27 cellular contexts compared by ENCODE assay signal in the genomic region with DNA sequence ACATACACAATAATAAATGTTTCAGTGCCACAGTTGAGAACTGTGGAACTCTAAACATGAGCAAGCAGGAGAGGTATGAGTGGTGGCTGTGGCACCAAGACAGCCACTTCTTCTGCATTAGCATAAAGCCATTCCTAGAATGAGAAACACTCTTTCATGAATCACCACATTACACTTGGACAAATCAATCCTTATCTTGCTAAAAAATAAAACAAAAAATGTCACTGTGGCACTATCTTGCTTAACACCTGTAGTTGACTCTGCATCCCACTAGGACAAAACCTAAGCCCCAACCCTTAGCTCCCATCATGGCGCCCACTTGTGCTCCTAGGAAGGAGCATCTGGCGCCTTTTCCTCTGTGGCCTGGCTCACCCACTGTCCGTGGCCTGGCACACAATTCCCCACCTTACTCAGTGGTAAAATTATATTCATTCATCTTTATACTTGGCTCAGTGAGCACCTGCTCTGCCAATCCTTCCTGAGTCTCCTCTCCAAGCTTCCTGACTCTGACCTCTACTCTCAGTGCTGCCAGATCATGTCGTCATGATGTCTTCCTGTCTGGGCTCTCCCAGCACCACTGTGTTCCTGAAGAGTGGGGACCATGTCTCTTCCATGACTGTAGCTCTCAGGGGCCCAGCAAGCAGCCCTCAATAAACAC.
DNase-seq lines count a peak whose midpoint lies in the region; ATAC-seq, FAIRE-seq and TF ChIP-seq lines count a peak whose summit lies in the region.
"Had no signal": no experiment of that assay in that cellular context is flagged by ENCODE, and none has a peak within 500 bp of the region (broad histone marks: within the 10 kb centered on the region; RNA-seq: fewer than 3 reads in every experiment).

No MANE protein-coding gene starts in this region.

- H4K8ac ChIP-seq in H9 (replicated peaks; ENCODE audit: insufficient read length, low read depth, low read length) = no peak overlapping the region

- in situ Hi-C loops in K562 (cut with MboI) = no loop called here

- ATAC-seq in K562 (no peak), mucosa of descending colon (peak; percentile 13), left ventricle myocardium superior (no peak), left lobe of liver (no peak)
- ATAC-seq: GM12878 had no signal

- no peak overlapping the region for H4K91ac ChIP-seq in H9 (ENCODE audit: insufficient read length, low read depth, low read length)

- POLR2A ChIA-PET in K562 (lab: Yijun Ruan, JAX) = interaction anchor here (0.8 to 1.6 kb wide), 2 partner anchors 10 to 105 kb away, joined by 4 to 6 read pairs; no protein-coding TSS in a partner anchor

- H3K9me3 Mint-ChIP-seq in progenitor cell of endocrine pancreas (ENCODE audit: low read depth) = no peaks in the 10 kb centered on the region
- H3K9me3 Mint-ChIP-seq in H9 = no peaks in the 10 kb centered on the region

- TF ChIP-seq RAD21 in K562 (CRISPR knock-in tag; conservative IDR thresholded peaks at IDR 0.05 in 1 of 2, IDR thresholded peaks at IDR 0.05 in 1 of 2) = no peak

- H3K36me3 ChIP-seq in MG63 (no peaks in the 10 kb centered on the region), K562 (ENCODE audit: control insufficient read depth, insufficient read depth, low read length) (no peaks in the 10 kb centered on the region), mucosa of descending colon (ENCODE audit: low read depth) (no peaks in the 10 kb centered on the region), stomach (no peaks in the 10 kb centered on the region)
- H3K36me3 ChIP-seq: BE2C, BLaER1 had no signal

- TF ChIP-seq EP300 in K562 (IDR thresholded peaks at IDR 0.05; ENCODE audit: low read length) = no peak
- TF ChIP-seq EP300 in stomach (IDR thresholded peaks at IDR 0.05) = no peak

- H3K14ac ChIP-seq in H9 (ENCODE audit: insufficient read depth, low read length) = no peak overlapping the region

- H3K27ac Mint-ChIP-seq in progenitor cell of endocrine pancreas (no peak overlapping the region), H9 (no peak overlapping the region)
- H3K27ac Mint-ChIP-seq: CD14-positive monocyte; CD4-positive, alpha-beta memory T cell; CD4-positive, CD25-positive, alpha-beta regulatory T cell; CD8-positive, alpha-beta memory T cell had no signal

- peak; percentile 9 for DNase-seq in MG63
- DNase-seq in K562 (ENCODE audit: extremely low read depth in 1 of 4, low spot score in 3 of 4) = no peak
- DNase-seq in mucosa of descending colon = no peak
- no peak for DNase-seq in progenitor cell of endocrine pancreas (ENCODE audit: low spot score, unreplicated experiment)
- no peak for DNase-seq in H9
- DNase-seq in left ventricle myocardium superior = no peak
- no peak for DNase-seq in stomach
- no peak for DNase-seq in left lobe of liver (ENCODE audit: low spot score)
- DNase-seq: 8988T; ACHN; BE2C; C1 segment of cervical spinal cord; Calu3; CD4-positive, alpha-beta memory T cell; CD4-positive, CD25-positive, alpha-beta regulatory T cell; CD8-positive, alpha-beta memory T cell; COR-L47; DND-41; EL; GDM1 had no signal

- H3K18ac ChIP-seq in H9 (ENCODE audit: insufficient read length, low read depth, low read length) = no peak overlapping the region

- TF ChIP-seq CTCF in K562 (IDR thresholded peaks at IDR 0.05 in 2 of 3, conservative IDR thresholded peaks at IDR 0.05 in 1 of 3; ENCODE audit: insufficient read depth in 2 of 3, low read depth in 1 of 3, low read length in 3 of 3) (no peak), mucosa of descending colon (IDR thresholded peaks at IDR 0.05) (no peak), progenitor cell of endocrine pancreas (IDR thresholded peaks at IDR 0.05; ENCODE audit: unreplicated experiment) (no peak), H9 (conservative IDR thresholded peaks at IDR 0.05) (no peak), stomach (IDR thresholded peaks at IDR 0.05) (no peak)

- intact Hi-C loops in K562 (cut with micrococcal nuclease) (loop anchor here (5.0 kb wide), 1 partner anchor 37 kb away; no protein-coding TSS in a partner anchor), mucosa of descending colon (cut with DNase I, micrococcal nuclease) (no loop called here), left ventricle myocardium superior (cut with micrococcal nuclease) (no loop called here), stomach (cut with DNase I; ENCODE audit: low total_unique reads) (no loop called here)

- FAIRE-seq in K562 (lab: Jason Lieb, UNC) = no peak
- FAIRE-seq: A204.1, D721Med, GM12878, GM12892, GM18507 had no signal

- H3K9ac ChIP-seq in K562 (ENCODE audit: insufficient read depth in 1 of 2, low read depth in 2 of 2, low read length in 2 of 2) = no peak overlapping the region
- H3K9ac ChIP-seq in H9 (ENCODE audit: extremely low read depth, insufficient read length, low read length) = no peak overlapping the region
- H3K9ac ChIP-seq: BLaER1 had no signal

- H3K79me1 ChIP-seq in H9 (ENCODE audit: insufficient read depth, low read depth, low read length, poor library complexity, severe bottlenecking) = no peaks in the 10 kb centered on the region

- H4K20me1 ChIP-seq in K562 (replicated peaks; ENCODE audit: control insufficient read depth, insufficient read depth, low read length) (no peaks in the 10 kb centered on the region), H9 (ENCODE audit: control insufficient read depth, insufficient read depth, insufficient read length) (no peaks in the 10 kb centered on the region)
- H4K20me1 ChIP-seq: BLaER1 had no signal

- CTCF ChIA-PET in K562 (lab: Yijun Ruan, JAX; ENCODE audit: low intra/inter-chr PET ratio) = no interaction called here

- TF ChIP-seq POLR2A in K562 (conservative IDR thresholded peaks at IDR 0.05) (no peak), stomach (IDR thresholded peaks at IDR 0.05) (no peak)

- no peak overlapping the region for H3K27ac ChIP-seq in K562 (ENCODE audit: extremely low read depth, low read depth, low read length)
- no peak overlapping the region for H3K27ac ChIP-seq in H9 (ENCODE audit: insufficient read length, low read depth, low read length)
- H3K27ac ChIP-seq in stomach = no peak overlapping the region
- H3K27ac ChIP-seq: BLaER1 had no signal

- no TSS peak for BruUV-seq in K562 (replicated peaks; lab: Mats Ljungman, UMichigan)

- no peak overlapping the region for H2BK120ac ChIP-seq in H9 (ENCODE audit: low read depth, low read length, poor library complexity, severe bottlenecking)

- no peak overlapping the region for H2AK5ac ChIP-seq in H9 (ENCODE audit: insufficient read length, low read length)

- H4K5ac ChIP-seq in H9 (ENCODE audit: insufficient read length, low read depth, low read length) = no peak overlapping the region

- H3K4ac ChIP-seq in H9 (ENCODE audit: low read depth, low read length) = no peak overlapping the region

- no peak overlapping the region for H2BK15ac ChIP-seq in H9 (ENCODE audit: low read depth, low read length)

- no peak overlapping the region for H2BK12ac ChIP-seq in H9 (ENCODE audit: insufficient read length, low read depth, low read length)

- WGBS in K562 (ENCODE audit: insufficient coverage, low coverage, missing lambda C conversion rate) = 0% methylated on average over 4 of the region's 4 CpGs
- no CpG with 5 or more reads among the region's 4 CpGs for WGBS in H9 (ENCODE audit: extremely low coverage, insufficient read length, low lambda C conversion rate)
- WGBS in stomach, 5 donors = 79 to 88% (median 85%) methylated on average over 4 of the region's 4 CpGs

- H3K4me3 Mint-ChIP-seq in progenitor cell of endocrine pancreas (ENCODE audit: low read depth) = peak overlapping the region; percentile 27
- no peak overlapping the region for H3K4me3 Mint-ChIP-seq in H9
- H3K4me3 Mint-ChIP-seq: CD14-positive monocyte; CD4-positive, alpha-beta memory T cell; CD4-positive, CD25-positive, alpha-beta regulatory T cell; CD8-positive, alpha-beta memory T cell had no signal

- no peak overlapping the region for H3K4me3 ChIP-seq in MG63
- no peak overlapping the region for H3K4me3 ChIP-seq in K562
- no peak overlapping the region for H3K4me3 ChIP-seq in mucosa of descending colon
- H3K4me3 ChIP-seq in stomach = no peak overlapping the region
- H3K4me3 ChIP-seq: BLaER1, GM12878 had no signal

- H3K4me2 ChIP-seq in K562 (ENCODE audit: insufficient read depth, low read length) = no peak overlapping the region
- no peak overlapping the region for H3K4me2 ChIP-seq in H9 (ENCODE audit: insufficient read depth, insufficient read length, low read length)
- H3K4me2 ChIP-seq: BLaER1 had no signal

- no peak overlapping the region for H3K23ac ChIP-seq in H9 (ENCODE audit: insufficient read length, low read depth, low read length)

- no peaks in the 10 kb centered on the region for H3K79me2 ChIP-seq in K562 (ENCODE audit: control insufficient read depth, insufficient read depth, low read length)
- H3K79me2 ChIP-seq in H9 (ENCODE audit: insufficient read depth, low read length) = no peaks in the 10 kb centered on the region

- H3K9me3 ChIP-seq in MG63 (0 out of 2 replicates have a peak, but pooled peaks cover 2% of the 10 kb centered on the region), K562 (replicated peaks; ENCODE audit: control insufficient read depth, insufficient read depth, low read depth, low read length) (no peaks in the 10 kb centered on the region), mucosa of descending colon (no peaks in the 10 kb centered on the region), H9 (ENCODE audit: control insufficient read depth, low read depth, low read length) (no peaks in the 10 kb centered on the region), stomach (no peaks in the 10 kb centered on the region)
- H3K9me3 ChIP-seq: BE2C, BLaER1 had no signal

- no peak overlapping the region for H3K56ac ChIP-seq in H9 (ENCODE audit: insufficient read length, low read depth, low read length)

- H3K4me1 ChIP-seq in K562 (replicated peaks in 1 of 2; ENCODE audit: control insufficient read depth in 2 of 2, insufficient read depth in 2 of 2, low read length in 2 of 2) = no peaks in the 10 kb centered on the region
- H3K4me1 ChIP-seq in mucosa of descending colon (ENCODE audit: low read depth) = no peaks in the 10 kb centered on the region
- no peaks in the 10 kb centered on the region for H3K4me1 ChIP-seq in H9 (ENCODE audit: insufficient read depth, low read length)
- H3K4me1 ChIP-seq in stomach = no peaks in the 10 kb centered on the region
- H3K4me1 ChIP-seq: BE2C, BLaER1 had no signal

- H3K23me2 ChIP-seq in H9 (ENCODE audit: insufficient read length, low read depth, low read length, poor library complexity, severe bottlenecking) = no peaks in the 10 kb centered on the region

- H3K9me1 ChIP-seq in K562 (ENCODE audit: control insufficient read depth, insufficient read depth, low read length) = no peaks in the 10 kb centered on the region

- H2BK5ac ChIP-seq in H9 (ENCODE audit: insufficient read length, low read length) = no peak overlapping the region

- H3K4me1 Mint-ChIP-seq in progenitor cell of endocrine pancreas (ENCODE audit: low read depth) = peaks cover 22% of the 10 kb centered on the region
- no peaks in the 10 kb centered on the region for H3K4me1 Mint-ChIP-seq in H9
- H3K4me1 Mint-ChIP-seq: CD14-positive monocyte; CD4-positive, alpha-beta memory T cell; CD4-positive, CD25-positive, alpha-beta regulatory T cell; CD8-positive, alpha-beta memory T cell had no signal

- no peak overlapping the region for H2BK20ac ChIP-seq in H9 (ENCODE audit: low read depth, low read length, poor library complexity, severe bottlenecking)

- no peaks in the 10 kb centered on the region for H3K27me3 ChIP-seq in MG63
- H3K27me3 ChIP-seq in K562 (ENCODE audit: control insufficient read depth in 2 of 2, insufficient read depth in 2 of 2, low read length in 2 of 2) = peaks cover 4 to 7% of the 10 kb centered on the region in 2 experiments; a peak in 3 of 5 replicates
- H3K27me3 ChIP-seq in H9 (ENCODE audit: insufficient read depth, low read length) = no peaks in the 10 kb centered on the region
- no peaks in the 10 kb centered on the region for H3K27me3 ChIP-seq in stomach
- H3K27me3 ChIP-seq: BE2C, BLaER1 had no signal

- H3K27me3 Mint-ChIP-seq in progenitor cell of endocrine pancreas = no peaks in the 10 kb centered on the region
- H3K27me3 Mint-ChIP-seq in H9 (ENCODE audit: low read depth) = no peaks in the 10 kb centered on the region
- H3K27me3 Mint-ChIP-seq: CD4-positive, CD25-positive, alpha-beta regulatory T cell; CD8-positive, alpha-beta memory T cell had no signal

- H2AFZ ChIP-seq in K562 (ENCODE audit: low read depth, low read length) (no peak overlapping the region), H9 (ENCODE audit: low read length) (no peak overlapping the region)

- no peaks in the 10 kb centered on the region for H3K36me3 Mint-ChIP-seq in progenitor cell of endocrine pancreas (ENCODE audit: insufficient read depth)
- no peaks in the 10 kb centered on the region for H3K36me3 Mint-ChIP-seq in H9 (ENCODE audit: insufficient read depth in 1 of 3, low read depth in 3 of 3)
- H3K36me3 Mint-ChIP-seq: CD14-positive monocyte; CD4-positive, alpha-beta memory T cell; CD4-positive, CD25-positive, alpha-beta regulatory T cell; CD8-positive, alpha-beta memory T cell had no signal

- no peak overlapping the region for H3T11ph ChIP-seq in H9 (ENCODE audit: low read length)
